In genomic region chr17:83200231-83200699, GRCh38 we compare ENCODE assay signal across 8 cellular contexts.
DNase-seq lines count a peak whose midpoint lies in the region; ATAC-seq and TF ChIP-seq lines count a peak whose summit lies in the region.

No MANE protein-coding gene starts in this region.

- no peaks in the 10 kb centered on the region for H3K27me3 ChIP-seq in psoas muscle (ENCODE audit: insufficient read depth in 3 of 3, low read length in 2 of 3)

- H3K36me3 ChIP-seq in psoas muscle (ENCODE audit: insufficient read depth in 1 of 2, low read depth in 1 of 2), result no peaks in the 10 kb centered on the region

- no peak overlapping the region for H3K4me3 ChIP-seq in psoas muscle

- TF ChIP-seq CTCF in psoas muscle (IDR thresholded peaks at IDR 0.05), result no peak

- H3K27ac ChIP-seq in psoas muscle, result peak overlapping the region; percentile 44

- WGBS in psoas muscle, 3 donors, result 20 to 46% (median 30%) methylated on average over 21 of the region's 21 CpGs

- intact Hi-C loops in psoas muscle (cut with DNase I), result no loop called here

- H3K9me3 ChIP-seq in psoas muscle, result no peaks in the 10 kb centered on the region

- DNase-seq in H4 (ENCODE audit: low spot score) (peak; percentile 48), T-helper 9 cell (peak; percentile 36), psoas muscle (peak; percentile 76 to 87), RKO (ENCODE audit: low spot score) (no peak), NCI-H446 (lab: John Stamatoyannopoulos, UW) (no peak), DMS153 treated with DMSO at 0.1 percent for 48 hours (lab: John Stamatoyannopoulos, UW; ENCODE audit: unreplicated experiment) (no peak)
- DNase-seq in effector CD4-positive, alpha-beta T cell, result peak; percentile 18

- peaks cover 35% of the 10 kb centered on the region for H3K4me1 ChIP-seq in psoas muscle

- ATAC-seq in psoas muscle, result peak; percentile 41 to 66 (median 61)
- ATAC-seq in GM19328 (IDR thresholded peaks at IDR 0.05; ENCODE audit: unreplicated experiment), result no peak

Comparison
In these comparisons a context has a peak if more than half of its experiments do, and no peak if none do; other contexts are left out.
1. DNase-seq: peak in H4 (single experiment), T-helper 9 cell (single experiment), effector CD4-positive, alpha-beta T cell (single experiment) and psoas muscle (2 of 2); none in RKO (single experiment), NCI-H446 (0 of 2) and DMS153 treated with DMSO at 0.1 percent for 48 hours (single experiment).